Comparison of ENCODE assay signal across 1 cellular context in genomic region chr1:21271550-21271949, GRCh38.
TF ChIP-seq lines count a peak whose summit lies in the region.

No MANE protein-coding gene starts in this region.

TF ChIP-seq in WTC11, 78 proteins besides CTCF, POLR2A, EP300 and RAD21 (continued from another document):
- TF ChIP-seq STAT6 (CRISPR knock-in tag; conservative IDR thresholded peaks at IDR 0.05; ENCODE audit: low read depth) (no peak), TCF7 (CRISPR knock-in tag; IDR thresholded peaks at IDR 0.05; ENCODE audit: low read depth) (no peak), NR3C1 (CRISPR knock-in tag; conservative IDR thresholded peaks at IDR 0.05; ENCODE audit: low read depth) (no peak), ZNF121 (CRISPR knock-in tag; IDR thresholded peaks at IDR 0.05) (no peak), FOXK1 (CRISPR knock-in tag; IDR thresholded peaks at IDR 0.05) (no peak), RORB (CRISPR knock-in tag; IDR thresholded peaks at IDR 0.05) (no peak), SP1 (CRISPR knock-in tag; conservative IDR thresholded peaks at IDR 0.05) (no peak), CDX4 (CRISPR knock-in tag; IDR thresholded peaks at IDR 0.05; ENCODE audit: borderline replicate concordance) (no peak), PREB (CRISPR knock-in tag; IDR thresholded peaks at IDR 0.05; ENCODE audit: borderline replicate concordance) (no peak), ESRRA (CRISPR knock-in tag; IDR thresholded peaks at IDR 0.05; ENCODE audit: borderline replicate concordance) (no peak)
